In the genomic region with DNA sequence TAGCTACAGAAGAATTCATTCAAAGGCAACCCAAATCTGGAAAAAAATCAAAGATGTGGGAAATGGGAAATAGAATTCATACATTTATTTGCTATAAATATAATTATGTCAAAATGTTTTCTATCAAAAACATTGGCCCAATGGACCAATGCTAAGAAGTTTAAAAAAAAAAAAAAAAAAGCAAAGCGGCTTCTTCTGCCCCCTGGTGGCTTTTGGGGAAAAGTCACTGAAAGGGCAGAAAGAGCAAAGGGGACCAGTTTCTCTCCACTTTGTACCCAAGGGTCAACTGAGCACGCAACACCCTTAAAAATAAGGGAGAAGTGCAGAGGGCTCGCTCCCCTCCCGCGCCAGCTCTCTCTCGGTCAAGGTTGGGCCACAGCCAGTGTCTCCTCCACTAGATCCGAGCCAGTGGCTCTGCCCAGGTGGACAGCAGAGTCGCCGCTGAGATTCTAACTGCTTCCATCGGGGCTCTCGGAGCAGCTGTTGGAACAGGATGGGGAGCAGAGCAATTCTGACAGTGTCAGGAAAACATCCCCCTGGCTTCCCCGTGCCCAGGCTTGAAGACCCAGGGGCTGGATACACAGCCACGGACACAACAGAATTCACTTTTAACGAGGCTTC, we compare ENCODE assay signal across 9 cellular contexts.
DNase-seq lines count a peak whose midpoint lies in the region; ATAC-seq and TF ChIP-seq lines count a peak whose summit lies in the region.
"Had no signal": no experiment of that assay in that cellular context is flagged by ENCODE, and none has a peak within 500 bp of the region (broad histone marks: within the 10 kb centered on the region; RNA-seq: fewer than 3 reads in every experiment).

No MANE protein-coding gene starts in this region.

- 17 to 20% (median 18%) methylated on average over 13 to 14 of the region's 14 CpGs for WGBS in psoas muscle, 3 donors

- no peak for TF ChIP-seq POLR2A in Peyer's patch (IDR thresholded peaks at IDR 0.05)

- POLR2A ChIA-PET in AG04450 (lab: Yijun Ruan, JAX) = no interaction called here

- DNase-seq in AG04450 (ENCODE audit: low read depth, low spot score) (no peak), GM12864 (ENCODE audit: low read depth) (no peak), Peyer's patch (no peak), fibroblast of pulmonary artery (ENCODE audit: low read depth) (peak; percentile 27), psoas muscle (no peak), NCI-H226 (no peak)

- no peak for ATAC-seq in psoas muscle
- ATAC-seq in HG02852 (IDR thresholded peaks at IDR 0.05; ENCODE audit: unreplicated experiment) = no peak
- no peak for ATAC-seq in GM19463 (IDR thresholded peaks at IDR 0.05; ENCODE audit: unreplicated experiment)
- ATAC-seq: stimulated activated naive CD8-positive, alpha-beta T cell treated with anti-CD3 and anti-CD28 coated beads, Interleukin-15, amount 100 ng/mL, for 72 hours had no signal

- CTCF ChIA-PET in AG04450 (lab: Charles Lee) = interaction anchor here (0.6 to 1.3 kb wide), 9 partner anchors 8 to 792 kb away, joined by 3 to 7 read pairs (median 5); no protein-coding TSS in a partner anchor

- H3K9me3 ChIP-seq in AG04450 (ENCODE audit: control insufficient read depth, insufficient read depth, low read length) (no peaks in the 10 kb centered on the region), Peyer's patch (no peaks in the 10 kb centered on the region), psoas muscle (no peaks in the 10 kb centered on the region)

- no peaks in the 10 kb centered on the region for H3K36me3 ChIP-seq in Peyer's patch
- H3K36me3 ChIP-seq in psoas muscle (ENCODE audit: insufficient read depth in 1 of 2, low read depth in 1 of 2) = no peaks in the 10 kb centered on the region

- intact Hi-C loops in psoas muscle (cut with DNase I) = loop anchor here (5.0 to 10.0 kb wide), 2 partner anchors 150 to 792 kb away; no protein-coding TSS in a partner anchor

- H3K27me3 ChIP-seq in AG04450 (ENCODE audit: control insufficient read depth, insufficient read depth, low read length) (peaks cover 7% of the 10 kb centered on the region), Peyer's patch (no peaks in the 10 kb centered on the region), psoas muscle (ENCODE audit: insufficient read depth in 3 of 3, low read length in 2 of 3) (peaks cover 0 to 8% (median 0%) of the 10 kb centered on the region in 3 donors)

- TF ChIP-seq CTCF in AG04450 (IDR thresholded peaks at IDR 0.05; ENCODE audit: low read depth, low read length) (peak; percentile 72), GM12864 (IDR thresholded peaks at IDR 0.05; ENCODE audit: low read depth, low read length, missing control alignments) (peak; percentile 70), Peyer's patch (IDR thresholded peaks at IDR 0.05) (peak in 5 of 6 experiments; percentile 22 to 58 (median 41)), fibroblast of pulmonary artery (IDR thresholded peaks at IDR 0.05; ENCODE audit: low read length, missing control alignments) (peak; percentile 67), psoas muscle (IDR thresholded peaks at IDR 0.05) (peak; percentile 69)

- H3K27ac ChIP-seq in AG04450 (ENCODE audit: low read depth, low read length) (no peak overlapping the region), Peyer's patch (no peak overlapping the region), psoas muscle (no peak overlapping the region)

- no peak overlapping the region for H3K4me3 ChIP-seq in AG04450 (ENCODE audit: low read depth, low read length)
- no peak overlapping the region for H3K4me3 ChIP-seq in GM12864 (ENCODE audit: low read depth, low read length)
- no peak overlapping the region for H3K4me3 ChIP-seq in Peyer's patch
- peak overlapping the region; percentile 11 for H3K4me3 ChIP-seq in fibroblast of pulmonary artery (replicated peaks; ENCODE audit: low read depth, low read length)
- no peak overlapping the region for H3K4me3 ChIP-seq in psoas muscle

- H3K4me1 ChIP-seq in Peyer's patch (no peaks in the 10 kb centered on the region), psoas muscle (no peaks in the 10 kb centered on the region)
